ENCODE assay signal across 11 cellular contexts in the genomic region with DNA sequence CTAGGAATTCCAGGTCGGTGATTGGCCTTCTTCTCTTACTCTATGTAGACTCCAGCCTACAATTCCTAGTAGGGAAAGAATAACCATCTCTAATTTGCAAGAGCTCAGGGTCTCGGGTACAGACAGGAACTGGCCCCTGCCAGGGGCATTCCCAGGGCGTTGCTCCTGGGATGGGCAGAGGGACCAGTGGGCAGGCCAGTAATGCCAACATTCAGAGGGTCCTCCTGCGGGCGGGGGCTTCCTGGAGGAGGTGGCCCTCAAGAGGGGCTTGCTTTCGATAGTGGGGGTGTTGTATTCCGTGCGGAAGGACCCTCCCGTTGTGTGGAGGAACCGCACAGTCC.
DNase-seq lines count a peak whose midpoint lies in the region; TF ChIP-seq lines count a peak whose summit lies in the region.
"Had no signal": no experiment of that assay in that cellular context is flagged by ENCODE, and none has a peak within 500 bp of the region (broad histone marks: within the 10 kb centered on the region; RNA-seq: fewer than 3 reads in every experiment).

No MANE protein-coding gene starts in this region.

- 90 to 94% methylated on average over 3 to 10 of the region's 10 CpGs for WGBS in endodermal cell (ENCODE audit: insufficient coverage in 1 of 2, insufficient read length in 1 of 2), 2 experiments

- no peaks in the 10 kb centered on the region for H3K9me3 Mint-ChIP-seq in T-helper 1 cell treated with Interleukin-12 subunit alpha and Interleukin-12 subunit beta and Interleukin-4 antibody, amounts not matched to agents 30 μg/mL and 1 μg/mL, for 36 hours
- no peaks in the 10 kb centered on the region for H3K9me3 Mint-ChIP-seq in endodermal cell
- H3K9me3 Mint-ChIP-seq: activated T-helper 1 cell treated with anti-CD3 and anti-CD28 coated beads, Interleukin-12 subunit alpha, Interleukin-12 subunit beta, Interleukin-2, Interleukin-4 antibody, amounts not matched to agents 30 ng/mL and 10 ng/mL and 1 ng/mL, durations not matched to agents 14 hours and 24 hours and 36 hours had no signal

- peak overlapping the region; percentile 40 for H3K4me3 Mint-ChIP-seq in T-helper 1 cell treated with Interleukin-12 subunit alpha and Interleukin-12 subunit beta and Interleukin-4 antibody, amounts not matched to agents 30 μg/mL and 1 μg/mL, for 36 hours
- H3K4me3 Mint-ChIP-seq in endodermal cell = peak overlapping the region; percentile 32
- H3K4me3 Mint-ChIP-seq: activated T-helper 1 cell treated with anti-CD3 and anti-CD28 coated beads, Interleukin-12 subunit alpha, Interleukin-12 subunit beta, Interleukin-2, Interleukin-4 antibody, amounts not matched to agents 30 ng/mL and 10 ng/mL and 1 ng/mL, durations not matched to agents 14 hours and 24 hours and 36 hours had no signal

- H3K27ac Mint-ChIP-seq in T-helper 1 cell treated with Interleukin-12 subunit alpha and Interleukin-12 subunit beta and Interleukin-4 antibody, amounts not matched to agents 30 μg/mL and 1 μg/mL, for 36 hours = no peak overlapping the region
- no peak overlapping the region for H3K27ac Mint-ChIP-seq in endodermal cell
- H3K27ac Mint-ChIP-seq: activated T-helper 1 cell treated with anti-CD3 and anti-CD28 coated beads, Interleukin-12 subunit alpha, Interleukin-12 subunit beta, Interleukin-2, Interleukin-4 antibody, amounts not matched to agents 30 ng/mL and 10 ng/mL and 1 ng/mL, durations not matched to agents 14 hours and 24 hours and 36 hours had no signal

- H3K36me3 ChIP-seq in Loucy (ENCODE audit: insufficient read depth, low read length) (no peaks in the 10 kb centered on the region), endodermal cell (ENCODE audit: control insufficient read depth, insufficient read depth, low read length) (no peaks in the 10 kb centered on the region), parathyroid adenoma (ENCODE audit: control insufficient read depth, insufficient read depth, low read length) (no peaks in the 10 kb centered on the region)
- H3K36me3 ChIP-seq: cardiac muscle cell, SJSA1 had no signal

- peak overlapping the region; percentile 89 for H2AFZ ChIP-seq in Loucy (ENCODE audit: low read length)
- peak overlapping the region; percentile 77 for H2AFZ ChIP-seq in parathyroid adenoma

- H3K4me1 Mint-ChIP-seq in T-helper 1 cell treated with Interleukin-12 subunit alpha and Interleukin-12 subunit beta and Interleukin-4 antibody, amounts not matched to agents 30 μg/mL and 1 μg/mL, for 36 hours (ENCODE audit: low read depth) = peaks cover 5% of the 10 kb centered on the region
- peaks cover 2% of the 10 kb centered on the region for H3K4me1 Mint-ChIP-seq in endodermal cell

- H3K9ac ChIP-seq in Loucy (ENCODE audit: low read depth, low read length, poor library complexity, severe bottlenecking) (peak overlapping the region; percentile 38), endodermal cell (ENCODE audit: extremely low read depth, low read length, poor library complexity, severe bottlenecking) (no peak overlapping the region), parathyroid adenoma (no peak overlapping the region)

- H3K4me3 ChIP-seq in Loucy (ENCODE audit: low read length, poor library complexity, severe bottlenecking) (peak overlapping the region; percentile 71), endodermal cell (ENCODE audit: low read length) (no peak overlapping the region), parathyroid adenoma (ENCODE audit: low read depth, low read length) (no peak overlapping the region)
- H3K4me3 ChIP-seq: cardiac muscle cell had no signal

- H3K27ac ChIP-seq in endodermal cell (ENCODE audit: low read depth, low read length) (no peak overlapping the region), parathyroid adenoma (no peak overlapping the region)
- H3K27ac ChIP-seq: cardiac muscle cell had no signal

- H3K4me1 ChIP-seq in Loucy (ENCODE audit: insufficient read depth, low read length, poor library complexity, severe bottlenecking) (peaks cover 6% of the 10 kb centered on the region), endodermal cell (ENCODE audit: control insufficient read depth, insufficient read depth, low read length) (no peaks in the 10 kb centered on the region), parathyroid adenoma (peaks cover 4% of the 10 kb centered on the region)

- no peaks in the 10 kb centered on the region for H3K9me3 ChIP-seq in Loucy (ENCODE audit: insufficient read depth, low read depth, low read length)
- H3K9me3 ChIP-seq in endodermal cell (ENCODE audit: control insufficient read depth, low read length) = no peaks in the 10 kb centered on the region
- no peaks in the 10 kb centered on the region for H3K9me3 ChIP-seq in parathyroid adenoma (ENCODE audit: control insufficient read depth, low read length)
- H3K9me3 ChIP-seq: SJSA1 had no signal

- no peaks in the 10 kb centered on the region for H3F3A ChIP-seq in Loucy (ENCODE audit: low read depth)

- TF ChIP-seq CTCF in Loucy (conservative IDR thresholded peaks at IDR 0.05; ENCODE audit: low read length) (no peak), endodermal cell (conservative IDR thresholded peaks at IDR 0.05) (no peak), parathyroid adenoma (IDR thresholded peaks at IDR 0.05) (no peak)

- H3K27me3 Mint-ChIP-seq in T-helper 1 cell treated with Interleukin-12 subunit alpha and Interleukin-12 subunit beta and Interleukin-4 antibody, amounts not matched to agents 30 μg/mL and 1 μg/mL, for 36 hours (ENCODE audit: low read depth) = peaks cover 37% of the 10 kb centered on the region
- peaks cover 40% of the 10 kb centered on the region for H3K27me3 Mint-ChIP-seq in endodermal cell (ENCODE audit: insufficient read depth)

- H3K27me3 ChIP-seq in Loucy (ENCODE audit: insufficient read depth, low read length, poor library complexity, severe bottlenecking) (no peaks in the 10 kb centered on the region), endodermal cell (ENCODE audit: control insufficient read depth, insufficient read depth, low read length, poor library complexity, severe bottlenecking) (peaks cover 36% of the 10 kb centered on the region), parathyroid adenoma (ENCODE audit: control insufficient read depth, insufficient read depth, low read length) (no peaks in the 10 kb centered on the region)
- H3K27me3 ChIP-seq: SJSA1 had no signal

- H3K4me2 ChIP-seq in Loucy (ENCODE audit: low read depth, low read length, poor library complexity, severe bottlenecking) = peak overlapping the region; percentile 77
- H3K4me2 ChIP-seq in parathyroid adenoma (ENCODE audit: low read length) = peak overlapping the region; percentile 84

- H3K79me2 ChIP-seq in Loucy (ENCODE audit: insufficient read depth, low read length) = no peaks in the 10 kb centered on the region
- no peaks in the 10 kb centered on the region for H3K79me2 ChIP-seq in parathyroid adenoma

- no peaks in the 10 kb centered on the region for H4K20me1 ChIP-seq in Loucy (ENCODE audit: insufficient read depth, low read length, poor library complexity, severe bottlenecking)

- H3K36me3 Mint-ChIP-seq in T-helper 1 cell treated with Interleukin-12 subunit alpha and Interleukin-12 subunit beta and Interleukin-4 antibody, amounts not matched to agents 30 μg/mL and 1 μg/mL, for 36 hours (ENCODE audit: low read depth) = no peaks in the 10 kb centered on the region
- no peaks in the 10 kb centered on the region for H3K36me3 Mint-ChIP-seq in endodermal cell (ENCODE audit: low read depth)

- DNase-seq in T-helper 1 cell (no peak), endodermal cell (no peak), SIG-M5 treated with dmso at 0.1 percent for 504 hours (lab: John Stamatoyannopoulos, UW; ENCODE audit: unreplicated experiment) (no peak), NCI-H345 treated with DMSO at 0.1 percent for 48 hours (lab: John Stamatoyannopoulos, UW; ENCODE audit: unreplicated experiment) (no peak)
- DNase-seq in stimulated activated CD4-positive, alpha-beta T cell treated with anti-CD3 and anti-CD28 coated beads, Interleukin-4, amount 100 ng/mL, for 1 hour = no peak

- no peaks in the 10 kb centered on the region for H3K9me2 ChIP-seq in Loucy (replicated peaks; ENCODE audit: low read depth, low read length)
